ENCODE assay signal across 18 cellular contexts in genomic region chr10:64502936-64503335, GRCh38.
DNase-seq lines count a peak whose midpoint lies in the region; ATAC-seq and TF ChIP-seq lines count a peak whose summit lies in the region.
"Had no signal": no experiment of that assay in that cellular context is flagged by ENCODE, and none has a peak within 500 bp of the region (broad histone marks: within the 10 kb centered on the region; RNA-seq: fewer than 3 reads in every experiment).

No MANE protein-coding gene starts in this region.

- no peak for TF ChIP-seq CTCF in HEK293 (tag by site-specific recombination; IDR thresholded peaks at IDR 0.05)
- TF ChIP-seq CTCF in dorsolateral prefrontal cortex (IDR thresholded peaks at IDR 0.05 in 54 of 56, conservative IDR thresholded peaks at IDR 0.05 in 2 of 56; ENCODE audit: low read depth in 1 of 56, partially characterized antibody in 56 of 56): no peak
- TF ChIP-seq CTCF in RWPE1 (conservative IDR thresholded peaks at IDR 0.05; ENCODE audit: low read depth): no peak
- TF ChIP-seq CTCF in left lung (IDR thresholded peaks at IDR 0.05): no peak

- no peak overlapping the region for H4K5ac ChIP-seq in mesendoderm (ENCODE audit: low read length)

- H3K27ac ChIP-seq in HEK293 (ENCODE audit: extremely low read depth, low read depth, low read length): no peak overlapping the region
- H3K27ac ChIP-seq in angular gyrus (ENCODE audit: low read depth, low read length): peak overlapping the region; percentile 46
- H3K27ac ChIP-seq in dorsolateral prefrontal cortex: peak overlapping the region in 41 of 59 donors; percentile 0 to 77 (median 43)
- H3K27ac ChIP-seq in mesendoderm (ENCODE audit: low read depth, low read length): no peak overlapping the region
- no peak overlapping the region for H3K27ac ChIP-seq in RWPE1
- no peak overlapping the region for H3K27ac ChIP-seq in left lung
- H3K27ac ChIP-seq: GM23248 had no signal

- H2AK5ac ChIP-seq in mesendoderm (ENCODE audit: low read length): no peak overlapping the region

- peak overlapping the region; percentile 85 for H2BK15ac ChIP-seq in mesendoderm (replicated peaks; ENCODE audit: low read depth)

- H3K36me3 ChIP-seq in HEK293 (ENCODE audit: control insufficient read depth in 2 of 2, insufficient read depth in 1 of 2, low read length in 2 of 2) (no peaks in the 10 kb centered on the region), mesendoderm (ENCODE audit: control insufficient read depth, insufficient read depth, low read length) (no peaks in the 10 kb centered on the region), left lung (no peaks in the 10 kb centered on the region)
- H3K36me3 ChIP-seq: BE2C had no signal

- POLR2A ChIA-PET in HEK293 (lab: Yijun Ruan, JAX) (no interaction called here), RWPE1 (lab: Yijun Ruan, JAX; ENCODE audit: low non-redundant PET) (no interaction called here)

- H3K23ac ChIP-seq in mesendoderm (ENCODE audit: low read length): no peak overlapping the region

- H3K9ac ChIP-seq in mesendoderm (ENCODE audit: low read length): no peak overlapping the region
- H3K9ac ChIP-seq: GM23248 had no signal

- intact Hi-C loops in dorsolateral prefrontal cortex (cut with DNase I): no loop called here
- intact Hi-C loops in left lung (cut with DNase I): no loop called here

- H4K8ac ChIP-seq in mesendoderm (ENCODE audit: low read depth, low read length): no peak overlapping the region

- CTCF ChIA-PET in HEK293 (lab: Yijun Ruan, JAX) (interaction anchor here (0.6 kb wide), 1 partner anchor 1705 kb away, joined by 3 read pairs; no protein-coding TSS in a partner anchor), RWPE1 (lab: Yijun Ruan, JAX) (no interaction called here)

- no peaks in the 10 kb centered on the region for H3K79me1 ChIP-seq in mesendoderm (ENCODE audit: low read length)

- H2BK120ac ChIP-seq in mesendoderm (ENCODE audit: low read depth, low read length): peak overlapping the region; percentile 88

- no peak for ATAC-seq in left lung

- H3K79me2 ChIP-seq in mesendoderm (ENCODE audit: control insufficient read depth, insufficient read depth, low read length): no peaks in the 10 kb centered on the region

- H3K9me3 ChIP-seq in HEK293 (ENCODE audit: control insufficient read depth, insufficient read depth, low read depth, low read length) (no peaks in the 10 kb centered on the region), left lung (no peaks in the 10 kb centered on the region)
- H3K9me3 ChIP-seq: BE2C had no signal

- H3K4ac ChIP-seq in mesendoderm (ENCODE audit: low read depth, low read length): no peak overlapping the region

- H3K4me1 ChIP-seq in HEK293 (ENCODE audit: control insufficient read depth, insufficient read depth, low read length) (no peaks in the 10 kb centered on the region), mesendoderm (ENCODE audit: control insufficient read depth, low read depth, low read length) (peaks cover 5% of the 10 kb centered on the region), left lung (no peaks in the 10 kb centered on the region)
- H3K4me1 ChIP-seq: BE2C had no signal

- DNase-seq in dorsolateral prefrontal cortex: no peak
- no peak for DNase-seq in mesendoderm
- no peak for DNase-seq in RWPE1 (ENCODE audit: low spot score)
- DNase-seq in dedifferentiated amniotic fluid mesenchymal stem cell (ENCODE audit: extremely low spot score): no peak
- DNase-seq in left lung: no peak
- DNase-seq: ACHN; BE2C; CD4-positive, CD25-positive, alpha-beta regulatory T cell; CD8-positive, alpha-beta memory T cell; COR-L47; DMS 273 treated with DMSO at 0.1 percent for 48 hours; DMS53; DND-41; EL; GM23248; HCEC 1CT had no signal

- H3K4me3 ChIP-seq in HEK293 (ENCODE audit: low read depth, low read length) (no peak overlapping the region), dorsolateral prefrontal cortex (no peak overlapping the region), mesendoderm (ENCODE audit: low read length) (no peak overlapping the region), left lung (no peak overlapping the region)
- H3K4me3 ChIP-seq: GM23248 had no signal

- no CpG with 5 or more reads among the region's 2 CpGs for WGBS in mesendoderm (ENCODE audit: extremely low coverage, insufficient coverage, low lambda C conversion rate)

- H3K18ac ChIP-seq in mesendoderm (ENCODE audit: low read length): peak overlapping the region; percentile 75

- H3K27me3 ChIP-seq in dorsolateral prefrontal cortex: no peaks in the 10 kb centered on the region
- H3K27me3 ChIP-seq in mesendoderm (ENCODE audit: insufficient read depth, low read length, poor library complexity): no peaks in the 10 kb centered on the region
- H3K27me3 ChIP-seq in left lung: no peaks in the 10 kb centered on the region
- H3K27me3 ChIP-seq: BE2C had no signal

- H3K4me2 ChIP-seq in mesendoderm (ENCODE audit: low read length): no peak overlapping the region

- no peak overlapping the region for H3K56ac ChIP-seq in mesendoderm (ENCODE audit: low read length)

- no peak overlapping the region for H2BK5ac ChIP-seq in mesendoderm (ENCODE audit: low read length)

TF ChIP-seq in HEK293, 187 proteins besides CTCF, POLR2A, EP300 and RAD21:
- TF ChIP-seq HOXD13 (CRISPR knock-in tag; IDR thresholded peaks at IDR 0.05; ENCODE audit: borderline replicate concordance): no peak
- no peak for TF ChIP-seq ATF2 (tag by site-specific recombination; IDR thresholded peaks at IDR 0.05; ENCODE audit: low read depth)
- TF ChIP-seq ZNF747 (tag by site-specific recombination; IDR thresholded peaks at IDR 0.05): no peak
- no peak for TF ChIP-seq ZNF335 (tag by site-specific recombination; conservative IDR thresholded peaks at IDR 0.05)
- peak; percentile 65 for TF ChIP-seq PRDM1 (tag by site-specific recombination; IDR thresholded peaks at IDR 0.05)
- no peak for TF ChIP-seq ZBTB48 (tag by site-specific recombination; IDR thresholded peaks at IDR 0.05)
- no peak for TF ChIP-seq ZNF16 (tag by site-specific recombination; IDR thresholded peaks at IDR 0.05; ENCODE audit: low read depth)
- TF ChIP-seq ZNF311 (tag by site-specific recombination; IDR thresholded peaks at IDR 0.05; ENCODE audit: borderline replicate concordance): no peak

Comparison
In these comparisons a context has a peak if more than half of its experiments do, and no peak if none do; other contexts are left out.
1. H3K27ac ChIP-seq: peak in angular gyrus (single experiment) and dorsolateral prefrontal cortex (41 of 59); none in HEK293 (single experiment), mesendoderm (single experiment), RWPE1 (single experiment) and left lung (0 of 2).